Comparison of ENCODE assay signal across 17 cellular contexts in genomic region chr5:129499208-129499852, GRCh38. TPM values are rescaled to one million over a fixed set of nuclear protein-coding genes. Genes with fewer than 3 reads are reported as not detected.
DNase-seq lines count a peak whose midpoint lies in the region; ATAC-seq and TF ChIP-seq lines count a peak whose summit lies in the region.
"Had no signal": no experiment of that assay in that cellular context is flagged by ENCODE, and none has a peak within 500 bp of the region (broad histone marks: within the 10 kb centered on the region; RNA-seq: fewer than 3 reads in every experiment).

No MANE protein-coding gene starts in this region.

- intact Hi-C loops in transverse colon (cut with DNase I; ENCODE audit: low total_unique reads) = no loop called here

- H3K36me3 ChIP-seq in transverse colon = no peaks in the 10 kb centered on the region
- H3K36me3 ChIP-seq: heart right ventricle, thoracic aorta had no signal

- H3K4me1 ChIP-seq in transverse colon = no peaks in the 10 kb centered on the region
- H3K4me1 ChIP-seq: heart right ventricle had no signal

- peak; percentile 50 for DNase-seq in NAMALWA (ENCODE audit: low spot score)
- no peak for DNase-seq in nucleus accumbens (lab: John Stamatoyannopoulos, UW)
- DNase-seq in transverse colon = no peak
- DNase-seq in SK-N-DZ (ENCODE audit: low spot score) = no peak
- no peak for DNase-seq in GF-D8 (lab: John Stamatoyannopoulos, UW)
- DNase-seq: activated CD4-positive, alpha-beta T cell treated with anti-CD3 and anti-CD28 coated beads for 1 hour; activated naive CD8-positive, alpha-beta T cell treated with anti-CD3 and anti-CD28 coated beads, Interleukin-2, amount 10 ng/mL, durations not matched to agents 7 days and 5 days; caudate nucleus; heart right ventricle; HFFc6; PC-9; T-cell had no signal

- H3K27me3 ChIP-seq in transverse colon = no peaks in the 10 kb centered on the region
- H3K27me3 ChIP-seq: heart right ventricle had no signal

- TF ChIP-seq EP300 in transverse colon (IDR thresholded peaks at IDR 0.05; ENCODE audit: low read depth) = no peak

- peak; percentile 77 for ATAC-seq in GM18502 (IDR thresholded peaks at IDR 0.05; ENCODE audit: poor library complexity, unreplicated experiment)
- ATAC-seq in GM19463 (IDR thresholded peaks at IDR 0.05; ENCODE audit: unreplicated experiment) = peak; percentile 66
- ATAC-seq in HG02973 (IDR thresholded peaks at IDR 0.05; ENCODE audit: unreplicated experiment) = peak; percentile 60
- ATAC-seq: heart right ventricle, T-cell had no signal

- H3K9me3 ChIP-seq in transverse colon = no peaks in the 10 kb centered on the region
- H3K9me3 ChIP-seq: heart right ventricle, thoracic aorta had no signal

- TF ChIP-seq CTCF in transverse colon (IDR thresholded peaks at IDR 0.05) = no peak

- H3K4me3 ChIP-seq in transverse colon = no peak overlapping the region
- H3K4me3 ChIP-seq: heart right ventricle, PC-9, thoracic aorta had no signal

- no peak overlapping the region for H3K27ac ChIP-seq in transverse colon
- H3K27ac ChIP-seq: epithelial cell of prostate, heart right ventricle, PC-9, thoracic aorta had no signal

- no peak for TF ChIP-seq POLR2A in transverse colon (IDR thresholded peaks at IDR 0.05)

- in situ Hi-C loops in transverse colon (cut with MboI; ENCODE audit: low pct_ligation_motif_present in 1 of 4, low pct_unique_long_range_greater_than_20kb in 1 of 4, low sequenced_read_pairs in 3 of 4) = no loop called here

RNA-seq across cellular contexts. Expression of gene ADAMTS19, which starts 39.2 kb away (rescaled TPM):
- under 1 TPM in 2 of 4 donors, not detected in 2; 0.16 to 0.96 TPM for total RNA-seq in transverse colon
- 8.0 and 10.2 TPM in 2 replicates for polyA plus RNA-seq in SK-N-DZ (2014; cell fraction: cytosol; rRNA removed)
- polyA plus RNA-seq in SK-N-DZ (2014; cell fraction: nucleus; rRNA removed) = 6.7 and 19.9 TPM in 2 replicates
- total RNA-seq: activated naive CD8-positive, alpha-beta T cell treated with anti-CD3 and anti-CD28 coated beads, Interleukin-2, amount 10 ng/mL, durations not matched to agents 7 days and 5 days; HFFc6; PC-9 had no signal
